In the genomic region with DNA sequence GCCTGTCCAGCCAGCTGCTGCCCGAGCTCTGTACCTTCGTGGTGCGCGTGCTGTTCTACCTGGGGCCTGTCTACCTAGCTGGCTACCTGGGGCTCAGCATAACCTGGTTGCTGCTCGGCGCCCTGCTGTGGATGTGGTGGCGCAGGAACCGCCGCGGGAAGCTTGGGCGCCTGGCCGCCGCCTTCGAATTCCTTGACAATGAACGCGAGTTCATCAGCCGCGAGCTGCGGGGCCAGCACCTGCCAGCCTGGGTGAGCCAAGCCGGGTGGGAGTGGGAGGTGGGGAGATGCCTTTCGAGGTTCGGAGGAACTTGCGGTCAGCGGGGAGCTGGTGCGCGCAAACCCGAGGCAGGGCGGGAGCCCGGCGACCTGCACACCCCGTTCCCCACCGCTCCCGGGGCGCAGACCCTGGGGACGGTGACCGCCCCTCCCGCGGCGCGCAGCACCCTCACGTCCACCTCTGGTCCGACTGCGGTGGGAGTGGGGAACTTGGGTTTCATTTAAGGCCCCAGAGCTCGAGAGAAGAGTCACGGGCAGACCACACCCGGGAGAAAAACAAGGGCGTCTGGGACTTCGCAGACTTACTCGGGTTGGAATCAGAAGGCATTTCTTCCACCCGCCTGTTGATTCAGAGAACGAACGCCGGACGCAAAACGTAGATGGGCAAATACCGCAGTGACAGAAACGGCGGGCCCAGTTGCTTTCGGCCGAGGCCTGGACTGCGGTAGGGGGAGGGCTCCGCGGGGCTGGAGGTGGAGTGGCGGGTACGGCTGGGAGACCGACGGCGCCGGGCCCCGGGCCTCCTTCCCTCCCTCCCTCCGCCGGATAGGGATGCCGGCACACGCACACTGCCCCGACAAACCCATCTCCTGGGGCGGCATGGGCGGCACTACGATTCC, we compare ENCODE assay signal across 9 cellular contexts. TPM values are rescaled to one million over a fixed set of nuclear protein-coding genes. Genes with fewer than 3 reads are reported as not detected.
DNase-seq lines count a peak whose midpoint lies in the region; ATAC-seq and TF ChIP-seq lines count a peak whose summit lies in the region.
"Had no signal": no experiment of that assay in that cellular context is flagged by ENCODE, and none has a peak within 500 bp of the region (broad histone marks: within the 10 kb centered on the region; RNA-seq: fewer than 3 reads in every experiment).

No MANE protein-coding gene starts in this region.

- H3K4me3 Mint-ChIP-seq in T-cell, result peak overlapping the region; percentile 50 to 70 (median 62)

- peak overlapping the region; percentile 36 for H3K4me3 ChIP-seq in parathyroid adenoma (ENCODE audit: low read depth, low read length)

- H3K36me3 ChIP-seq in parathyroid adenoma (ENCODE audit: control insufficient read depth, insufficient read depth, low read length), result no peaks in the 10 kb centered on the region

- H3K27ac Mint-ChIP-seq in T-cell, result no peak overlapping the region

- H3K27me3 Mint-ChIP-seq in T-cell, result peaks cover 45 to 58% of the 10 kb centered on the region in 2 donors

- H3K4me1 ChIP-seq in parathyroid adenoma, result no peaks in the 10 kb centered on the region

- no peaks in the 10 kb centered on the region for H3K36me3 Mint-ChIP-seq in T-cell

- peak overlapping the region; percentile 79 for H2AFZ ChIP-seq in parathyroid adenoma

- intact Hi-C loops in cardiac septum (cut with DNase I), result no loop called here

- CTCF ChIA-PET in T-cell (lab: Charles Lee), result interaction anchor here in 1 of 2 donors (1.2 kb wide), 1 partner anchor 488 kb away, joined by 3 read pairs; no protein-coding TSS in a partner anchor

- peaks cover 0 to 18% (median 16%) of the 10 kb centered on the region in 3 donors for H3K4me1 Mint-ChIP-seq in T-cell

- no peak overlapping the region for H3K27ac ChIP-seq in parathyroid adenoma
- H3K27ac ChIP-seq: VCaP had no signal

- H3K4me2 ChIP-seq in parathyroid adenoma (ENCODE audit: low read length), result peak overlapping the region; percentile 66

- H3K9ac ChIP-seq in parathyroid adenoma, result no peak overlapping the region

- peak in 3 of 4 experiments; percentile 10 to 39 (median 21) for ATAC-seq in T-cell (replicated peaks in 1 of 4)
- ATAC-seq in HG03280 (IDR thresholded peaks at IDR 0.05; ENCODE audit: unreplicated experiment), result no peak
- no peak for ATAC-seq in GM18498 (IDR thresholded peaks at IDR 0.05; ENCODE audit: unreplicated experiment)

- no peak for TF ChIP-seq CTCF in parathyroid adenoma (IDR thresholded peaks at IDR 0.05)

- H3K9me3 ChIP-seq in parathyroid adenoma (ENCODE audit: control insufficient read depth, low read length), result no peaks in the 10 kb centered on the region

- POLR2A ChIA-PET in T-cell (lab: Charles Lee), result no interaction called here

- no peaks in the 10 kb centered on the region for H3K9me3 Mint-ChIP-seq in T-cell

- H3K79me2 ChIP-seq in parathyroid adenoma, result no peaks in the 10 kb centered on the region

- DNase-seq in NCI-H1417 (lab: John Stamatoyannopoulos, UW) (peak in 2 of 3 experiments; percentile 51 to 78), NCI-H1417 treated with DMSO at 0.1 percent for 48 hours (lab: John Stamatoyannopoulos, UW) (no peak), T-cell (no peak), cardiac septum (ENCODE audit: low spot score) (peak; percentile 70), superior temporal gyrus (ENCODE audit: extremely low spot score) (no peak)

- H3K27me3 ChIP-seq in parathyroid adenoma (ENCODE audit: control insufficient read depth, insufficient read depth, low read length), result no peaks in the 10 kb centered on the region

RNA-seq across cellular contexts. Expression of gene ESYT3, which starts 0.7 kb away (rescaled TPM):
- total RNA-seq in T-cell (under 1 TPM in 2 of 5 donors, not detected in 3; 0.10 to 0.20 TPM), cardiac septum (2.4 TPM)

Comparison
In these comparisons a context has a peak if more than half of its experiments do, and no peak if none do; other contexts are left out.
1. DNase-seq: peak in NCI-H1417 (2 of 3) and cardiac septum (single experiment); none in NCI-H1417 treated with DMSO at 0.1 percent for 48 hours (single experiment), T-cell (0 of 34) and superior temporal gyrus (single experiment).
2. ATAC-seq: peak in T-cell (3 of 4); none in HG03280 (single experiment) and GM18498 (single experiment).